In the genomic region with DNA sequence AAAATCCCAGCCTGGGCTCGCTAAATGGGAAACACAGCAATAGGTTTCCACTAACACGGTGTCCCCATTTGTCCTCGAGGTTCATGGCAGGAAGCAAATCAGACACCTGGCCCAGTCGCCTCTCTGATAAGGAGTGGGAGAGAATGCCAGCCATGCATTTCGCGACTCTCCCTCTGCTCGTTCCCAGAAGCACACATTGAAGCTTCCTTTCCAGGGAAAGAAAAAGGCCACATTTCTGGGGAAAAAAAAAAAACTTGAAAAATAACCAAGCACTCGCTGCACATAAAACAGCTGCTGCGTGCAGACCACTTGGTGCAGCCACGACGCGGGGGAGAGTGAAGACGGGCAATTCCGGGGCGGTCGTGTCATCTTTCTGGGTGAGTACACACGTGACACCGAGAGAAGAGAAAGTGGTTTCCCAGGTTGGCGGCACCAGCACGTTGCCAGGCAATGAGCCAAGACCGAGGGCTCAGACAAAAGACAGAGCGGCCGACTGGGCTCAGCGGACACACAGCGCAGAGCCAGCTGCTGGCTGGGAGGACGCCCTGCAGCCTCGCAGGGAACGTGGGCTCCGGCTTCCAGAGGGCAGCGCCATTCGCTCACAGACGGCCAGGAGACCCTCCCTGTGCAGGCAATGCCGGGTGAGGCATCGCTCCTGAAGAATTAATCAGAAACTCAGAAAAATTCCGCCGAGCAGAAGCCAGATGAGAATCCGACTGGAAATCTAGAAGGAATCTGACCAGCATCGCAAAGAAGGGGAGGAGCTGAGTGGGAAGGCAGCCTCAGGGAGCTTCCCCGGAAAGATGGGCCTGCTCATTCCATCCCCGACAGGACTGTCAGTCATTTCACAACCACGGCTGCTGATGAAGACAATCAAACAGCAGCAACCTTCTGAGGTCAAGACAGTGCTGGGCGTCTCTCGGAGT, we compare ENCODE assay signal across 8 cellular contexts.
DNase-seq lines count a peak whose midpoint lies in the region; ATAC-seq and TF ChIP-seq lines count a peak whose summit lies in the region.

No MANE protein-coding gene starts in this region.

- H3K4me2 ChIP-seq in Karpas-422 (ENCODE audit: low read depth, low read length, poor library complexity, severe bottlenecking) = no peak overlapping the region
- H3K4me2 ChIP-seq in hepatocyte = no peak overlapping the region

- TF ChIP-seq CTCF in heart right ventricle (IDR thresholded peaks at IDR 0.05) (peak in 6 of 9 donors; percentile 16 to 50 (median 38)), hepatocyte (IDR thresholded peaks at IDR 0.05; ENCODE audit: poor library complexity) (no peak)

- H3K27me3 Mint-ChIP-seq in activated T-cell treated with anti-CD3 and anti-CD28 coated beads, Interleukin-2, amount 50 U/mL, for 72 hours (ENCODE audit: low read depth) = peaks cover 58% of the 10 kb centered on the region

- H3K27ac ChIP-seq in heart right ventricle (peak overlapping the region; percentile 42 to 87 (median 64)), Karpas-422 (ENCODE audit: low read length) (no peak overlapping the region), hepatocyte (no peak overlapping the region)

- H3K4me1 Mint-ChIP-seq in activated T-cell treated with anti-CD3 and anti-CD28 coated beads, Interleukin-2, amount 50 U/mL, for 72 hours (ENCODE audit: low read depth) = peaks cover 8% of the 10 kb centered on the region

- H3K9ac ChIP-seq in Karpas-422 (ENCODE audit: low read length) = no peak overlapping the region

- ATAC-seq in activated T-cell treated with anti-CD3 and anti-CD28 coated beads, Interleukin-2, amount 50 U/mL, for 72 hours (replicated peaks in 1 of 2) = peak; percentile 76 to 98
- ATAC-seq in heart right ventricle = peak; percentile 83 to 94 (median 88)
- peak; percentile 88 for ATAC-seq in sciatic nerve
- no peak for ATAC-seq in HG03039 (IDR thresholded peaks at IDR 0.05; ENCODE audit: unreplicated experiment)

- WGBS in heart right ventricle, 2 donors = 13 to 30% methylated on average over 43 of the region's 43 CpGs
- 89% methylated on average over 42 of the region's 43 CpGs for WGBS in hepatocyte (ENCODE audit: low lambda C conversion rate, missing lambda C conversion rate)

- H3K4me3 ChIP-seq in heart right ventricle (peak overlapping the region in 9 of 10 donors; percentile 15 to 52 (median 44)), Karpas-422 (ENCODE audit: low read length) (no peak overlapping the region), hepatocyte (no peak overlapping the region)

- H3K36me3 Mint-ChIP-seq in activated T-cell treated with anti-CD3 and anti-CD28 coated beads, Interleukin-2, amount 50 U/mL, for 72 hours (ENCODE audit: insufficient read depth in 2 of 2) = no peaks in the 10 kb centered on the region

- H3K27ac Mint-ChIP-seq in activated T-cell treated with anti-CD3 and anti-CD28 coated beads, Interleukin-2, amount 50 U/mL, for 72 hours = no peak overlapping the region

- peak; percentile 84 for DNase-seq in GM03348 (ENCODE audit: low spot score)
- peak; percentile 96 for DNase-seq in NCI-H187 treated with DMSO at 0.1 percent for 48 hours (lab: John Stamatoyannopoulos, UW)
- peak; percentile 22 to 74 for DNase-seq in activated T-cell treated with anti-CD3 and anti-CD28 coated beads, Interleukin-2, amount 50 U/mL, for 72 hours
- peak; percentile 80 to 81 for DNase-seq in heart right ventricle
- DNase-seq in sciatic nerve (ENCODE audit: low spot score) = peak; percentile 74
- no peak for DNase-seq in Karpas-422
- no peak for DNase-seq in hepatocyte (ENCODE audit: low spot score)

- H3K9me3 ChIP-seq in heart right ventricle = no peaks in the 10 kb centered on the region
- H3K9me3 ChIP-seq in Karpas-422 (ENCODE audit: low read length) = no peaks in the 10 kb centered on the region
- no peaks in the 10 kb centered on the region for H3K9me3 ChIP-seq in hepatocyte (ENCODE audit: low read depth)

- peak overlapping the region; percentile 49 to 75 for H3K4me3 Mint-ChIP-seq in activated T-cell treated with anti-CD3 and anti-CD28 coated beads, Interleukin-2, amount 50 U/mL, for 72 hours

- no peaks in the 10 kb centered on the region for H3K79me2 ChIP-seq in Karpas-422 (ENCODE audit: low read length)
- no peaks in the 10 kb centered on the region for H3K79me2 ChIP-seq in hepatocyte

- H3K27me3 ChIP-seq in heart right ventricle (no peaks in the 10 kb centered on the region), Karpas-422 (ENCODE audit: low read length) (no peaks in the 10 kb centered on the region), hepatocyte (no peaks in the 10 kb centered on the region)

- H3K36me3 ChIP-seq in heart right ventricle = no peaks in the 10 kb centered on the region
- H3K36me3 ChIP-seq in Karpas-422 (ENCODE audit: insufficient read depth, low read length) = no peaks in the 10 kb centered on the region
- no peaks in the 10 kb centered on the region for H3K36me3 ChIP-seq in hepatocyte (replicated peaks; ENCODE audit: insufficient read depth, low read depth)

- H3K9me3 Mint-ChIP-seq in activated T-cell treated with anti-CD3 and anti-CD28 coated beads, Interleukin-2, amount 50 U/mL, for 72 hours = no peaks in the 10 kb centered on the region

- peaks cover 0 to 38% (median 19%) of the 10 kb centered on the region in 9 donors for H3K4me1 ChIP-seq in heart right ventricle
- H3K4me1 ChIP-seq in Karpas-422 (ENCODE audit: low read length) = no peaks in the 10 kb centered on the region
- peaks cover 15% of the 10 kb centered on the region for H3K4me1 ChIP-seq in hepatocyte (ENCODE audit: insufficient read depth)

- intact Hi-C loops in heart right ventricle (cut with DNase I) (loop anchor here in 6 of 10 donors (5.0 to 10.0 kb wide), 4 partner anchors 85 to 238 kb away; a partner anchor contains a TSS), sciatic nerve (cut with DNase I) (no loop called here)

- H4K20me1 ChIP-seq in Karpas-422 (ENCODE audit: insufficient read depth, low read depth, low read length) (no peaks in the 10 kb centered on the region), hepatocyte (ENCODE audit: insufficient read depth, poor library complexity, severe bottlenecking) (no peaks in the 10 kb centered on the region)

- H2AFZ ChIP-seq in Karpas-422 (ENCODE audit: low read length) (no peak overlapping the region), hepatocyte (no peak overlapping the region)

- H3K9me2 ChIP-seq in Karpas-422 (replicated peaks; ENCODE audit: insufficient read depth, low read length) (no peaks in the 10 kb centered on the region), hepatocyte (replicated peaks; ENCODE audit: insufficient read depth) (no peaks in the 10 kb centered on the region)

Comparison
In these comparisons a context has a peak if more than half of its experiments do, and no peak if none do; other contexts are left out.
1. DNase-seq: peak in GM03348 (single experiment), NCI-H187 treated with DMSO at 0.1 percent for 48 hours (single experiment), activated T-cell treated with anti-CD3 and anti-CD28 coated beads, Interleukin-2, amount 50 U/mL, for 72 hours (2 of 2), heart right ventricle (2 of 2) and sciatic nerve (single experiment); none in Karpas-422 (single experiment) and hepatocyte (single experiment).
2. H3K27ac ChIP-seq: peak in heart right ventricle (10 of 10); none in Karpas-422 (single experiment) and hepatocyte (single experiment).
3. H3K4me3 ChIP-seq: peak in heart right ventricle (9 of 10); none in Karpas-422 (single experiment) and hepatocyte (single experiment).